ENCODE assay signal across 12 cellular contexts in genomic region chr10:72258617-72259016, GRCh38. TPM values are rescaled to one million over a fixed set of nuclear protein-coding genes. Genes with fewer than 3 reads are reported as not detected.
DNase-seq lines count a peak whose midpoint lies in the region; ATAC-seq and TF ChIP-seq lines count a peak whose summit lies in the region.
"Had no signal": no experiment of that assay in that cellular context is flagged by ENCODE, and none has a peak within 500 bp of the region (broad histone marks: within the 10 kb centered on the region; RNA-seq: fewer than 3 reads in every experiment).

No MANE protein-coding gene starts in this region.

- H3K27ac Mint-ChIP-seq in activated CD8-positive, alpha-beta T cell treated with anti-CD3 and anti-CD28 coated beads for 36 hours: peak overlapping the region; percentile 67
- H3K27ac Mint-ChIP-seq: memory B cell had no signal

- H3K27me3 Mint-ChIP-seq in activated T-cell treated with anti-CD3 and anti-CD28 coated beads, Interleukin-2, amount 50 U/mL, for 4 hours (ENCODE audit: low read depth): no peaks in the 10 kb centered on the region
- no peaks in the 10 kb centered on the region for H3K27me3 Mint-ChIP-seq in activated CD8-positive, alpha-beta T cell treated with anti-CD3 and anti-CD28 coated beads for 36 hours
- H3K27me3 Mint-ChIP-seq: memory B cell had no signal

- WGBS in thyroid gland, 2 donors: 88 to 99% methylated on average over 4 of the region's 4 CpGs

- H3K36me3 ChIP-seq in lower lobe of right lung (no peaks in the 10 kb centered on the region), thyroid gland (no peaks in the 10 kb centered on the region)

- no peaks in the 10 kb centered on the region for H3K9me3 Mint-ChIP-seq in activated T-cell treated with anti-CD3 and anti-CD28 coated beads, Interleukin-2, amount 50 U/mL, for 4 hours
- no peaks in the 10 kb centered on the region for H3K9me3 Mint-ChIP-seq in activated CD8-positive, alpha-beta T cell treated with anti-CD3 and anti-CD28 coated beads for 36 hours
- H3K9me3 Mint-ChIP-seq: memory B cell had no signal

- no peaks in the 10 kb centered on the region for H3K9me3 ChIP-seq in lower lobe of right lung
- no peaks in the 10 kb centered on the region for H3K9me3 ChIP-seq in thyroid gland

- no peak for TF ChIP-seq CTCF in activated CD8-positive, alpha-beta T cell treated with anti-CD3 and anti-CD28 coated beads for 36 hours (IDR thresholded peaks at IDR 0.05)
- no peak for TF ChIP-seq CTCF in lower lobe of right lung (IDR thresholded peaks at IDR 0.05)
- no peak for TF ChIP-seq CTCF in thyroid gland (IDR thresholded peaks at IDR 0.05)
- TF ChIP-seq CTCF in GM20000 (IDR thresholded peaks at IDR 0.05; ENCODE audit: extremely low read depth, missing control alignments): no peak

- no peak overlapping the region for H3K4me3 ChIP-seq in lower lobe of right lung
- H3K4me3 ChIP-seq in thyroid gland (replicated peaks in 1 of 3): no peak overlapping the region

- no peak for DNase-seq in activated T-cell treated with anti-CD3 and anti-CD28 coated beads, Interleukin-2, amount 50 U/mL, for 4 hours
- DNase-seq in activated T-cell treated with anti-CD3 and anti-CD28 coated beads, Interleukin-2, amount 50 U/mL, for 1 hour: no peak
- DNase-seq in activated CD8-positive, alpha-beta T cell treated with anti-CD3 and anti-CD28 coated beads for 36 hours: no peak
- DNase-seq in lower lobe of right lung (no peak), thyroid gland (no peak), GM20000 (ENCODE audit: low spot score) (no peak), cortex of kidney (lab: John Stamatoyannopoulos, UW) (no peak), middle frontal gyrus (ENCODE audit: extremely low spot score, low spot score) (no peak)
- DNase-seq: central memory CD4-positive, alpha-beta T cell; NCI-H187 treated with DMSO at 0.1 percent for 48 hours; RPMI8226 had no signal

- CTCF ChIA-PET in activated CD8-positive, alpha-beta T cell treated with anti-CD3 and anti-CD28 coated beads for 36 hours (lab: Charles Lee): interaction anchor here (0.8 to 3.1 kb wide), 8 partner anchors 16 to 96 kb away, joined by 3 to 13 read pairs (median 4); no protein-coding TSS in a partner anchor

- H3K4me1 ChIP-seq in lower lobe of right lung: peaks cover 84% of the 10 kb centered on the region
- peaks cover 68 to 82% of the 10 kb centered on the region in 2 donors for H3K4me1 ChIP-seq in thyroid gland

- no peak for TF ChIP-seq POLR2A in thyroid gland (IDR thresholded peaks at IDR 0.05)

- no peak for ATAC-seq in activated T-cell treated with anti-CD3 and anti-CD28 coated beads, Interleukin-2, amount 50 U/mL, for 4 hours
- ATAC-seq in activated CD8-positive, alpha-beta T cell treated with anti-CD3 and anti-CD28 coated beads for 36 hours: no peak
- ATAC-seq in lower lobe of right lung: no peak

- no peaks in the 10 kb centered on the region for H3K36me3 Mint-ChIP-seq in activated T-cell treated with anti-CD3 and anti-CD28 coated beads, Interleukin-2, amount 50 U/mL, for 4 hours (ENCODE audit: insufficient read depth)
- H3K36me3 Mint-ChIP-seq in activated CD8-positive, alpha-beta T cell treated with anti-CD3 and anti-CD28 coated beads for 36 hours (ENCODE audit: low read depth): peaks cover 2% of the 10 kb centered on the region
- H3K36me3 Mint-ChIP-seq: memory B cell had no signal

- H3K27ac ChIP-seq in lower lobe of right lung (peak overlapping the region; percentile 92), thyroid gland (peak overlapping the region; percentile 66 to 95 (median 85))

- H3K4me3 Mint-ChIP-seq in activated T-cell treated with anti-CD3 and anti-CD28 coated beads, Interleukin-2, amount 50 U/mL, for 4 hours: peak overlapping the region; percentile 16
- H3K4me3 Mint-ChIP-seq in activated CD8-positive, alpha-beta T cell treated with anti-CD3 and anti-CD28 coated beads for 36 hours: no peak overlapping the region
- H3K4me3 Mint-ChIP-seq: memory B cell had no signal

- no peaks in the 10 kb centered on the region for H3K27me3 ChIP-seq in lower lobe of right lung (ENCODE audit: low read depth)
- H3K27me3 ChIP-seq in thyroid gland: no peaks in the 10 kb centered on the region

- H3K4me1 Mint-ChIP-seq in activated T-cell treated with anti-CD3 and anti-CD28 coated beads, Interleukin-2, amount 50 U/mL, for 4 hours (ENCODE audit: low read depth): peaks cover 68% of the 10 kb centered on the region
- peaks cover 60% of the 10 kb centered on the region for H3K4me1 Mint-ChIP-seq in activated CD8-positive, alpha-beta T cell treated with anti-CD3 and anti-CD28 coated beads for 36 hours (ENCODE audit: low read depth)

- intact Hi-C loops in activated CD8-positive, alpha-beta T cell treated with anti-CD3 and anti-CD28 coated beads for 36 hours (cut with micrococcal nuclease): no loop called here
- intact Hi-C loops in lower lobe of right lung (cut with DNase I) (no loop called here), thyroid gland (cut with DNase I) (no loop called here)

- POLR2A ChIA-PET in activated CD8-positive, alpha-beta T cell treated with anti-CD3 and anti-CD28 coated beads for 36 hours (lab: Charles Lee): interaction anchor here (0.9 to 6.9 kb wide), 8 partner anchors 10 to 90 kb away, joined by 3 to 52 read pairs (median 9); partner anchors contain the start of gene DDIT4

RNA-seq across cellular contexts. Expression of gene DDIT4, which starts 15.1 kb away (rescaled TPM):
- total RNA-seq in activated T-cell treated with anti-CD3 and anti-CD28 coated beads, Interleukin-2, amount 50 U/mL, for 4 hours: 100 to 1,000 TPM; 240 to 268 (median 263) TPM
- 1,000 to 10,000 TPM; 1,071 to 1,096 TPM for total RNA-seq in activated CD8-positive, alpha-beta T cell treated with anti-CD3 and anti-CD28 coated beads for 36 hours
- total RNA-seq in lower lobe of right lung (161 TPM), thyroid gland (100 to 1,000 TPM in 3 of 4 donors, 10 to 100 TPM in 1; 93.0 to 309 (median 134) TPM)

RNA-seq across cellular contexts. Expression of gene ASCC1, which starts 42.5 kb away (rescaled TPM):
- 10 to 100 TPM; 33.8 to 37.0 (median 34.3) TPM for total RNA-seq in activated T-cell treated with anti-CD3 and anti-CD28 coated beads, Interleukin-2, amount 50 U/mL, for 4 hours
- 10 to 100 TPM; 61.6 to 66.2 TPM for total RNA-seq in activated CD8-positive, alpha-beta T cell treated with anti-CD3 and anti-CD28 coated beads for 36 hours
- total RNA-seq in lower lobe of right lung (23.9 TPM), thyroid gland (10 to 100 TPM; 26.7 to 30.3 (median 28.1) TPM)

RNA-seq across cellular contexts. Expression of gene ANAPC16, which starts 42.8 kb away (rescaled TPM):
- 10 to 100 TPM; 83.5 to 86.9 (median 84.3) TPM for total RNA-seq in activated T-cell treated with anti-CD3 and anti-CD28 coated beads, Interleukin-2, amount 50 U/mL, for 4 hours
- total RNA-seq in activated CD8-positive, alpha-beta T cell treated with anti-CD3 and anti-CD28 coated beads for 36 hours: 100 to 1,000 TPM in 1 of 2 experiments, 10 to 100 TPM in 1; 94.6 to 101 TPM
- total RNA-seq in lower lobe of right lung (113 TPM), thyroid gland (100 to 1,000 TPM; 100 to 214 (median 129) TPM)
